Comparison of ENCODE assay signal across 26 cellular contexts in the genomic region with DNA sequence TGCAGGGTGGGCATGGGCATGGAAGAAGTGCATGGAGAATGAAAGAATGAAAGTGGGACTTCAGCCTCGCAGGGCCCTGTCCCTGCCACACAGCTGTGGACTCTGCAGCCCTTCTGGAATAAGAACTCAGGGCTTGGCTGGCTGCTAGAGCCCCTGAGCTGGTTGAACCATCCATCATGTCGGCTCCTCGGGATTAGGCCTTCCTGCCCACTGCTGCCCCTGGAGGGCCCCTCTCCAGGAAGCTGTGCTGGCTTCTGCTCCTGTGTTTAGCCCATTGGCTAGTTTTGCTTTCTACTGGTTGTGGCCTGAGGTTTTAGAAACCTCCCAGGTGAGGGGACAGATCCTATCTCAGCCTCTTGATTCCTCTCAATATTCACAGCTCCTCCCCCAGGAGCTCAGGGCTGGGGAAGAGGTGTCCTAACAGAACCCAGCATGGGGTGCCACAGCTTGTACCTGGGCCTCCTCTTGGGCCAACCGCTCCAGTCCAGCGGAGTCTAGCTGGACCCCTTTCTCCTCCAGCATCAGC. TPM values are rescaled to one million over a fixed set of nuclear protein-coding genes. Genes with fewer than 3 reads are reported as not detected.
DNase-seq lines count a peak whose midpoint lies in the region; ATAC-seq and TF ChIP-seq lines count a peak whose summit lies in the region.
"Had no signal": no experiment of that assay in that cellular context is flagged by ENCODE, and none has a peak within 500 bp of the region (broad histone marks: within the 10 kb centered on the region; RNA-seq: fewer than 3 reads in every experiment).

No MANE protein-coding gene starts in this region.

- no peak overlapping the region for H4K8ac ChIP-seq in mesendoderm (ENCODE audit: low read depth, low read length)

- no peak for DNase-seq in CD4-positive, alpha-beta T cell
- DNase-seq in GM23338 (ENCODE audit: low spot score) (no peak), mesendoderm (peak; percentile 64), substantia nigra (lab: John Stamatoyannopoulos, UW) (no peak), NCI-H2029 treated with DMSO at 0.1 percent for 48 hours (lab: John Stamatoyannopoulos, UW) (no peak), cerebellar nuclear complex (lab: John Stamatoyannopoulos, UW) (no peak), KBM-7 (no peak)
- DNase-seq in activated naive CD8-positive, alpha-beta T cell treated with anti-CD3 and anti-CD28 coated beads, Interleukin-2, amount 50 U/mL, for 24 hours, result no peak
- DNase-seq: GOT3, hippocampal formation, NCI-H1694 treated with DMSO at 0.1 percent for 48 hours, NCI-H526 treated with DMSO at 0.1 percent for 48 hours, ovary had no signal

- no peaks in the 10 kb centered on the region for H3K9me2 ChIP-seq in GM23338 (ENCODE audit: insufficient read depth)

- H2AFZ ChIP-seq in GM23338, result no peak overlapping the region

- no peak overlapping the region for H2BK15ac ChIP-seq in mesendoderm (replicated peaks; ENCODE audit: low read depth)

- H3K4me1 ChIP-seq in GM23338 (ENCODE audit: insufficient read depth) (no peaks in the 10 kb centered on the region), mesendoderm (ENCODE audit: control insufficient read depth, low read depth, low read length) (peaks cover 2% of the 10 kb centered on the region)
- H3K4me1 ChIP-seq: esophagus muscularis mucosa, SJSA1, tibial nerve had no signal

- H3K27me3 ChIP-seq in CD4-positive, alpha-beta T cell (ENCODE audit: control insufficient read depth, insufficient read depth, low read length), result no peaks in the 10 kb centered on the region
- H3K27me3 ChIP-seq in GM23338 (ENCODE audit: insufficient read depth) (no peaks in the 10 kb centered on the region), mesendoderm (ENCODE audit: insufficient read depth, low read length, poor library complexity) (no peaks in the 10 kb centered on the region)
- H3K27me3 ChIP-seq: esophagus muscularis mucosa, ovary, SJSA1, tibial nerve had no signal

- no peaks in the 10 kb centered on the region for H3F3A ChIP-seq in GM23338 (replicated peaks; ENCODE audit: low read depth)

- H3K9me3 ChIP-seq in CD4-positive, alpha-beta T cell (ENCODE audit: control insufficient read depth, low read length), result no peaks in the 10 kb centered on the region
- H3K9me3 ChIP-seq: esophagus muscularis mucosa, ovary, SJSA1, tibial nerve had no signal

- H3K27ac Mint-ChIP-seq in CD4-positive, alpha-beta T cell, result peak overlapping the region; percentile 18
- H3K27ac Mint-ChIP-seq in GM23338, result peak overlapping the region; percentile 94
- H3K27ac Mint-ChIP-seq in activated naive CD8-positive, alpha-beta T cell treated with anti-CD3 and anti-CD28 coated beads, Interleukin-2, amount 50 U/mL, for 24 hours, result peak overlapping the region; percentile 49
- H3K27ac Mint-ChIP-seq: activated CD4-positive, alpha-beta T cell treated with anti-CD3 and anti-CD28 coated beads for 36 hours; CD4-positive, CD25-positive, alpha-beta regulatory T cell; immature natural killer cell; stimulated activated naive CD8-positive, alpha-beta T cell treated with anti-CD3 and anti-CD28 coated beads, Interleukin-15, Interleukin-2, amounts not matched to agents 100 ng/mL and 50 ng/mL, for 24 hours had no signal

- H3K18ac ChIP-seq in mesendoderm (ENCODE audit: low read length), result no peak overlapping the region

- H3K23ac ChIP-seq in mesendoderm (ENCODE audit: low read length), result no peak overlapping the region

- no peak overlapping the region for H3K4me3 Mint-ChIP-seq in CD4-positive, alpha-beta T cell
- no peak overlapping the region for H3K4me3 Mint-ChIP-seq in GM23338
- no peak overlapping the region for H3K4me3 Mint-ChIP-seq in activated naive CD8-positive, alpha-beta T cell treated with anti-CD3 and anti-CD28 coated beads, Interleukin-2, amount 50 U/mL, for 24 hours
- H3K4me3 Mint-ChIP-seq: activated CD4-positive, alpha-beta T cell treated with anti-CD3 and anti-CD28 coated beads for 36 hours; activated T-helper 1 cell treated with anti-CD3 and anti-CD28 coated beads, Interleukin-12 subunit alpha, Interleukin-12 subunit beta, Interleukin-2, Interleukin-4 antibody, amounts not matched to agents 30 ng/mL and 10 ng/mL and 1 ng/mL, durations not matched to agents 14 hours and 24 hours and 36 hours; effector memory CD8-positive, alpha-beta T cell; immature natural killer cell; naive thymus-derived CD8-positive, alpha-beta T cell; stimulated activated naive CD8-positive, alpha-beta T cell treated with anti-CD3 and anti-CD28 coated beads, Interleukin-15, Interleukin-2, amounts not matched to agents 100 ng/mL and 50 ng/mL, for 24 hours had no signal

- H3K56ac ChIP-seq in mesendoderm (ENCODE audit: low read length), result peak overlapping the region; percentile 12

- no peak overlapping the region for H2BK120ac ChIP-seq in mesendoderm (ENCODE audit: low read depth, low read length)

- in situ Hi-C loops in KBM-7 (cut with MboI; ENCODE audit: low pct_unique_long_range_greater_than_20kb, low sequenced_read_pairs), result no loop called here

- TF ChIP-seq CTCF in CD4-positive, alpha-beta T cell (IDR thresholded peaks at IDR 0.05), result no peak
- no peak for TF ChIP-seq CTCF in GM23338 (conservative IDR thresholded peaks at IDR 0.05; ENCODE audit: low read depth in 2 of 2)

- H3K27me3 Mint-ChIP-seq in CD4-positive, alpha-beta T cell, result no peaks in the 10 kb centered on the region
- H3K27me3 Mint-ChIP-seq in GM23338 (ENCODE audit: insufficient read depth, low read depth, poor library complexity), result peaks cover 10% of the 10 kb centered on the region
- H3K27me3 Mint-ChIP-seq in activated naive CD8-positive, alpha-beta T cell treated with anti-CD3 and anti-CD28 coated beads, Interleukin-2, amount 50 U/mL, for 24 hours, result no peaks in the 10 kb centered on the region
- H3K27me3 Mint-ChIP-seq: activated CD4-positive, alpha-beta T cell treated with anti-CD3 and anti-CD28 coated beads for 36 hours; CD4-positive, CD25-positive, alpha-beta regulatory T cell; effector memory CD8-positive, alpha-beta T cell; naive thymus-derived CD8-positive, alpha-beta T cell; stimulated activated naive CD8-positive, alpha-beta T cell treated with anti-CD3 and anti-CD28 coated beads, Interleukin-15, Interleukin-2, amounts not matched to agents 100 ng/mL and 50 ng/mL, for 24 hours had no signal

- H3K36me3 ChIP-seq in GM23338 (ENCODE audit: insufficient read depth) (peaks cover 11% of the 10 kb centered on the region; the same call in 1 of the 2 replicates), mesendoderm (ENCODE audit: control insufficient read depth, insufficient read depth, low read length) (peaks cover 26% of the 10 kb centered on the region)
- H3K36me3 ChIP-seq: ovary had no signal

- H3K36me3 Mint-ChIP-seq in CD4-positive, alpha-beta T cell (ENCODE audit: low read depth), result peaks cover 85% of the 10 kb centered on the region
- H3K36me3 Mint-ChIP-seq in GM23338 (ENCODE audit: low read depth), result peaks cover 80% of the 10 kb centered on the region
- peaks cover 30% of the 10 kb centered on the region for H3K36me3 Mint-ChIP-seq in activated naive CD8-positive, alpha-beta T cell treated with anti-CD3 and anti-CD28 coated beads, Interleukin-2, amount 50 U/mL, for 24 hours (ENCODE audit: low read depth)

- no peaks in the 10 kb centered on the region for H3K79me1 ChIP-seq in mesendoderm (ENCODE audit: low read length)

- H3K4ac ChIP-seq in mesendoderm (ENCODE audit: low read depth, low read length), result no peak overlapping the region

- no peak overlapping the region for H3K9ac ChIP-seq in mesendoderm (ENCODE audit: low read length)

- H2AK5ac ChIP-seq in mesendoderm (ENCODE audit: low read length), result no peak overlapping the region

- H3K27ac ChIP-seq in CD4-positive, alpha-beta T cell (ENCODE audit: low read depth, low read length), result no peak overlapping the region
- H3K27ac ChIP-seq in GM23338 (ENCODE audit: low read depth) (peak overlapping the region; percentile 66; the same call in 1 of the 2 replicates), mesendoderm (ENCODE audit: low read depth, low read length) (no peak overlapping the region), substantia nigra (ENCODE audit: low read depth, low read length, poor library complexity, severe bottlenecking) (no peak overlapping the region)
- H3K27ac ChIP-seq: esophagus muscularis mucosa, ovary, SJSA1, tibial nerve had no signal

- intact Hi-C loops in CD4-positive, alpha-beta T cell (cut with DNase I, micrococcal nuclease), result no loop called here

- H3K9me3 Mint-ChIP-seq in CD4-positive, alpha-beta T cell, result no peaks in the 10 kb centered on the region
- no peaks in the 10 kb centered on the region; the same call in 2 of the 3 replicates for H3K9me3 Mint-ChIP-seq in GM23338
- no peaks in the 10 kb centered on the region for H3K9me3 Mint-ChIP-seq in activated naive CD8-positive, alpha-beta T cell treated with anti-CD3 and anti-CD28 coated beads, Interleukin-2, amount 50 U/mL, for 24 hours
- H3K9me3 Mint-ChIP-seq: activated naive CD4-positive, alpha-beta T cell treated with anti-CD3 and anti-CD28 coated beads, Interleukin-2, amount 50 U/mL, for 72 hours; activated T-helper 1 cell treated with anti-CD3 and anti-CD28 coated beads, Interleukin-12 subunit alpha, Interleukin-12 subunit beta, Interleukin-2, Interleukin-4 antibody, amounts not matched to agents 30 ng/mL and 10 ng/mL and 1 ng/mL, durations not matched to agents 14 hours and 24 hours and 36 hours; CD4-positive, CD25-positive, alpha-beta regulatory T cell; effector memory CD8-positive, alpha-beta T cell; immature natural killer cell; naive thymus-derived CD8-positive, alpha-beta T cell; stimulated activated naive CD8-positive, alpha-beta T cell treated with anti-CD3 and anti-CD28 coated beads, Interleukin-15, Interleukin-2, amounts not matched to agents 100 ng/mL and 50 ng/mL, for 24 hours had no signal

- H3K4me2 ChIP-seq in GM23338 (no peak overlapping the region), mesendoderm (ENCODE audit: low read length) (no peak overlapping the region)

- ATAC-seq in CD4-positive, alpha-beta T cell (ENCODE audit: poor library complexity), result no peak
- ATAC-seq in GM23338, result peak; percentile 11
- no peak for ATAC-seq in activated naive CD8-positive, alpha-beta T cell treated with anti-CD3 and anti-CD28 coated beads, Interleukin-2, amount 50 U/mL, for 24 hours

- no peak overlapping the region for H2BK5ac ChIP-seq in mesendoderm (ENCODE audit: low read length)

- H3K4me1 Mint-ChIP-seq in CD4-positive, alpha-beta T cell (ENCODE audit: low read depth), result peaks cover 7% of the 10 kb centered on the region
- no peaks in the 10 kb centered on the region for H3K4me1 Mint-ChIP-seq in GM23338
- H3K4me1 Mint-ChIP-seq in activated naive CD8-positive, alpha-beta T cell treated with anti-CD3 and anti-CD28 coated beads, Interleukin-2, amount 50 U/mL, for 24 hours, result no peaks in the 10 kb centered on the region
- H3K4me1 Mint-ChIP-seq: activated CD4-positive, alpha-beta T cell treated with anti-CD3 and anti-CD28 coated beads for 36 hours; immature natural killer cell had no signal

- H4K20me1 ChIP-seq in GM23338 (replicated peaks; ENCODE audit: insufficient read depth), result no peaks in the 10 kb centered on the region

- POLR2A ChIA-PET in CD4-positive, alpha-beta T cell (lab: Charles Lee), result interaction anchor here (1.6 kb wide), 1 partner anchor 58 kb away, joined by 4 read pairs; a partner anchor contains a TSS

- no peak overlapping the region for H3K4me3 ChIP-seq in GM23338
- no peak overlapping the region for H3K4me3 ChIP-seq in mesendoderm (ENCODE audit: low read length)
- H3K4me3 ChIP-seq: esophagus muscularis mucosa, ovary, SJSA1, tibial nerve had no signal

- CTCF ChIA-PET in CD4-positive, alpha-beta T cell (lab: Charles Lee), result interaction anchor here (0.5 to 2.9 kb wide), 11 partner anchors 8 to 107 kb away, joined by 3 to 24 read pairs (median 4); a partner anchor contains a TSS

- no CpG with 5 or more reads among the region's 5 CpGs for WGBS in mesendoderm (ENCODE audit: extremely low coverage, insufficient coverage, low lambda C conversion rate)

- H3K79me2 ChIP-seq in GM23338 (replicated peaks; ENCODE audit: insufficient read depth), result no peaks in the 10 kb centered on the region
- H3K79me2 ChIP-seq in mesendoderm (ENCODE audit: control insufficient read depth, insufficient read depth, low read length), result no peaks in the 10 kb centered on the region

- H4K5ac ChIP-seq in mesendoderm (ENCODE audit: low read length), result no peak overlapping the region

RNA-seq across cellular contexts. Expression of a gene that starts 7.9 kb away (rescaled TPM):
- 10 to 100 TPM; 12.0 to 12.7 TPM for total RNA-seq in CD4-positive, alpha-beta T cell
- total RNA-seq in GM23338 (2014; rRNA removed; shearing (Covaris generic)), result 19.8 and 23.2 TPM in 2 replicates
- 5.5 and 6.5 TPM in 2 replicates for polyA plus RNA-seq in GM23338 (2016; fragmentation: Nextera tagmentation; extraction: Ambion mirVana)
- 6.0 TPM for polyA plus RNA-seq in mesendoderm (2013, experiment 1 of 2)
- polyA plus RNA-seq in mesendoderm (2013, experiment 2 of 2), result 6.1 TPM

RNA-seq across cellular contexts. Expression of a gene that starts 35.0 kb away (rescaled TPM):
- total RNA-seq in CD4-positive, alpha-beta T cell, result not detected
- total RNA-seq in GM23338 (2014; rRNA removed; shearing (Covaris generic)), result 11.5 and 14.6 TPM in 2 replicates
- 0.91 and 1.5 TPM in 2 replicates for polyA plus RNA-seq in GM23338 (2016; fragmentation: Nextera tagmentation; extraction: Ambion mirVana)
- 1.6 TPM for polyA plus RNA-seq in mesendoderm (2013, experiment 1 of 2)
- 1.6 TPM for polyA plus RNA-seq in mesendoderm (2013, experiment 2 of 2)
- total RNA-seq: CD4-positive, CD25-positive, alpha-beta regulatory T cell; HT1080; LHCN-M2; naive thymus-derived CD8-positive, alpha-beta T cell; SJSA1 had no signal
- polyA plus RNA-seq: CD4-positive, CD25-positive, alpha-beta regulatory T cell; immature natural killer cell; naive thymus-derived CD8-positive, alpha-beta T cell had no signal

RNA-seq across cellular contexts. Expression of a gene that starts 37.2 kb away (rescaled TPM):
- not detected for total RNA-seq in CD4-positive, alpha-beta T cell
- total RNA-seq in GM23338 (2014; rRNA removed; shearing (Covaris generic)), result not detected in 2 replicates
- polyA plus RNA-seq in GM23338 (2016; fragmentation: Nextera tagmentation; extraction: Ambion mirVana), result not detected in 2 replicates
- not detected for polyA plus RNA-seq in mesendoderm (2013, experiment 1 of 2)
- polyA plus RNA-seq in mesendoderm (2013, experiment 2 of 2), result not detected
- total RNA-seq: activated CD4-positive, alpha-beta T cell treated with anti-CD3 and anti-CD28 coated beads for 36 hours; activated naive CD4-positive, alpha-beta T cell treated with anti-CD3 and anti-CD28 coated beads, Interleukin-2, amount 50 U/mL, for 72 hours; activated T-helper 1 cell treated with anti-CD3 and anti-CD28 coated beads, Interleukin-12 subunit alpha, Interleukin-12 subunit beta, Interleukin-2, Interleukin-4 antibody, amounts not matched to agents 30 ng/mL and 10 ng/mL and 1 ng/mL, durations not matched to agents 14 hours and 24 hours and 36 hours; CD4-positive, CD25-positive, alpha-beta regulatory T cell; esophagus muscularis mucosa; HT1080; LHCN-M2; naive thymus-derived CD8-positive, alpha-beta T cell; SJSA1; tibial nerve had no signal
- polyA plus RNA-seq: CD4-positive, CD25-positive, alpha-beta regulatory T cell; immature natural killer cell; naive thymus-derived CD8-positive, alpha-beta T cell; ovary had no signal

RNA-seq across cellular contexts. Expression of a gene that starts 39.9 kb away (rescaled TPM):
- 10 to 100 TPM; 43.0 to 43.1 TPM for total RNA-seq in CD4-positive, alpha-beta T cell
- total RNA-seq in GM23338 (2014; rRNA removed; shearing (Covaris generic)), result 19.8 and 25.9 TPM in 2 replicates
- polyA plus RNA-seq in GM23338 (2016; fragmentation: Nextera tagmentation; extraction: Ambion mirVana), result 12.8 and 14.6 TPM in 2 replicates
- 4.8 TPM for polyA plus RNA-seq in mesendoderm (2013, experiment 1 of 2)
- 5.4 TPM for polyA plus RNA-seq in mesendoderm (2013, experiment 2 of 2)

RNA-seq across cellular contexts. Expression of a gene that starts 47.9 kb away (rescaled TPM):
- 1 to 10 TPM; 6.4 to 7.0 TPM for total RNA-seq in CD4-positive, alpha-beta T cell
- total RNA-seq in GM23338 (2014; rRNA removed; shearing (Covaris generic)), result 30.5 and 30.9 TPM in 2 replicates
- polyA plus RNA-seq in GM23338 (2016; fragmentation: Nextera tagmentation; extraction: Ambion mirVana), result 14.0 and 14.7 TPM in 2 replicates
- 18.8 TPM for polyA plus RNA-seq in mesendoderm (2013, experiment 1 of 2)
- polyA plus RNA-seq in mesendoderm (2013, experiment 2 of 2), result 16.7 TPM

Comparison
In these comparisons a context has a peak if more than half of its experiments do, and no peak if none do; other contexts are left out.
1. H3K27ac Mint-ChIP-seq: peak in every context shown above with its lines; median percentile 94 in GM23338; 49 in activated naive CD8-positive, alpha-beta T cell treated with anti-CD3 and anti-CD28 coated beads, Interleukin-2, amount 50 U/mL, for 24 hours; 18 in CD4-positive, alpha-beta T cell.
2. RNA of a gene that starts 35.0 kb away (total RNA-seq): 11.5 to 14.6 TPM in GM23338; not detected in CD4-positive, alpha-beta T cell; every median in the first group is over 10 times any median in the second.